ENCODE assay signal across 21 cellular contexts in the genomic region with DNA sequence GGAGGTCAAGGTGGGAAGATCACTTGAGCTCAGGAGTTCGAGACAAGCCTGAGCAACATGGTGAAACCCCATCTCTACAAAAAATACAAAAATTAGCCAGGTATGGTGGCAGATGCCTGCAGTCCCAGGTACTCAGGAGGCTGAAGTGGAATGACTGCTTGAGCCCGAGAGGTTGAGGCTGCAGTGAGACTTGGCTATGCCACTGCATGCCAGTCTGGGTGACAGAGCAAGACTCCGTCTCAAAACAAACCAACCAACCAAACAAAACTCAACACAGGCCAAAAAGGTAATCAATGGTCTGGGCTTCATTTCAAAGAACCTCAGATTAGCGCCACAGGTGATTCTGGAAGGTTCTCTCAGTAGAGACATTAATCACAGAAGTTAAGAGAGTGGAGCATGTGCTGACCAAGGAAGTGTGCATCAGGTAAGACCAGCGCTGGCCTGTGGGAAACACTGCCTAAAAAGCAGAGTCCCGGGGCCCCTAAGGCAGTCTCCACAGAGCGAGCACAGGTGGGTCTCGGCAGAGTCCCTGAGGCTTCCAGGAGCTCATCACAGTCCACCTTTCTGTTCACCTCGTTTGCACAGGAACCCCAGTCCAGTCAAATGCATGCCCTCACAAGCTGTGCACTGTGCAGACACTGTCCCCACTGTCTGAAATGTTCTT.
DNase-seq lines count a peak whose midpoint lies in the region; ATAC-seq and TF ChIP-seq lines count a peak whose summit lies in the region.
"Had no signal": no experiment of that assay in that cellular context is flagged by ENCODE, and none has a peak within 500 bp of the region (broad histone marks: within the 10 kb centered on the region; RNA-seq: fewer than 3 reads in every experiment).

No MANE protein-coding gene starts in this region.

- TF ChIP-seq CTCF in OCI-LY3 (IDR thresholded peaks at IDR 0.05; ENCODE audit: low read depth, low read length), result no peak
- TF ChIP-seq CTCF in thyroid gland (IDR thresholded peaks at IDR 0.05), result no peak
- TF ChIP-seq CTCF in mesothelial cell of epicardium (IDR thresholded peaks at IDR 0.05; ENCODE audit: unreplicated experiment), result no peak

- H4K20me1 ChIP-seq in OCI-LY3 (ENCODE audit: insufficient read depth, low read length), result peaks cover 74% of the 10 kb centered on the region

- intact Hi-C loops in thyroid gland (cut with DNase I), result loop anchor here (10.0 kb wide), 1 partner anchor 94 kb away; no protein-coding TSS in a partner anchor

- H3K9me3 Mint-ChIP-seq in activated T-cell treated with anti-CD3 and anti-CD28 coated beads, Interleukin-2, amount 50 U/mL, for 24 hours, result no peaks in the 10 kb centered on the region
- no peaks in the 10 kb centered on the region for H3K9me3 Mint-ChIP-seq in mesothelial cell of epicardium
- H3K9me3 Mint-ChIP-seq: neural progenitor cell had no signal

- no peak overlapping the region for H2AFZ ChIP-seq in OCI-LY3 (ENCODE audit: low read depth, low read length)
- H2AFZ ChIP-seq: hepatocyte, neural progenitor cell had no signal

- TF ChIP-seq POLR2A in thyroid gland (IDR thresholded peaks at IDR 0.05), result no peak

- ATAC-seq in left lobe of liver, result peak; percentile 79

- H3K27me3 ChIP-seq in OCI-LY3 (ENCODE audit: low read depth, low read length) (peaks cover 4% of the 10 kb centered on the region; the same call in 1 of the 2 replicates), thyroid gland (no peaks in the 10 kb centered on the region)
- H3K27me3 ChIP-seq: esophagus squamous epithelium, hepatocyte, neural progenitor cell had no signal

- no peaks in the 10 kb centered on the region for H3K9me3 ChIP-seq in OCI-LY3 (ENCODE audit: insufficient read depth, low read length)
- no peaks in the 10 kb centered on the region for H3K9me3 ChIP-seq in thyroid gland
- H3K9me3 ChIP-seq: esophagus squamous epithelium, left ventricle myocardium inferior, prostate gland had no signal

- no peak overlapping the region for H3K4me3 Mint-ChIP-seq in activated T-cell treated with anti-CD3 and anti-CD28 coated beads, Interleukin-2, amount 50 U/mL, for 24 hours
- no peak overlapping the region for H3K4me3 Mint-ChIP-seq in mesothelial cell of epicardium
- H3K4me3 Mint-ChIP-seq: neural progenitor cell had no signal

- H3K4me1 ChIP-seq in OCI-LY3 (ENCODE audit: low read length) (peaks cover 68% of the 10 kb centered on the region), thyroid gland (peaks cover 9 to 14% of the 10 kb centered on the region in 2 donors)
- H3K4me1 ChIP-seq: neural progenitor cell, prostate gland had no signal

- no peak overlapping the region for H3K9ac ChIP-seq in OCI-LY3 (ENCODE audit: low read length)
- H3K9ac ChIP-seq: neural progenitor cell had no signal

- H3K27me3 Mint-ChIP-seq in activated T-cell treated with anti-CD3 and anti-CD28 coated beads, Interleukin-2, amount 50 U/mL, for 24 hours, result no peaks in the 10 kb centered on the region
- no peaks in the 10 kb centered on the region for H3K27me3 Mint-ChIP-seq in mesothelial cell of epicardium (ENCODE audit: low read depth)

- H3K27ac Mint-ChIP-seq in activated T-cell treated with anti-CD3 and anti-CD28 coated beads, Interleukin-2, amount 50 U/mL, for 24 hours, result no peak overlapping the region
- no peak overlapping the region for H3K27ac Mint-ChIP-seq in mesothelial cell of epicardium
- H3K27ac Mint-ChIP-seq: neural progenitor cell had no signal

- H3K4me3 ChIP-seq in OCI-LY3 (ENCODE audit: low read length) (peak overlapping the region; percentile 32), thyroid gland (replicated peaks in 1 of 3) (no peak overlapping the region)
- H3K4me3 ChIP-seq: esophagus squamous epithelium, hepatocyte, left ventricle myocardium inferior, neural progenitor cell, prostate gland had no signal

- peak overlapping the region; percentile 71 for H3K4me2 ChIP-seq in OCI-LY3 (ENCODE audit: low read length)
- H3K4me2 ChIP-seq: hepatocyte, neural progenitor cell had no signal

- H3K36me3 ChIP-seq in OCI-LY3 (replicated peaks; ENCODE audit: low read depth, low read length) (peaks cover 25% of the 10 kb centered on the region), thyroid gland (peaks cover 26 to 32% of the 10 kb centered on the region in 2 donors)

- peak; percentile 30 for DNase-seq in activated T-cell treated with anti-CD3 and anti-CD28 coated beads, Interleukin-2, amount 50 U/mL, for 24 hours
- DNase-seq in activated T-cell treated with anti-CD3 and anti-CD28 coated beads for 4 hours, result no peak
- no peak for DNase-seq in left lobe of liver (ENCODE audit: low spot score)
- peak; percentile 23 to 55 for DNase-seq in thyroid gland
- no peak for DNase-seq in GM03348 (ENCODE audit: low spot score)
- DNase-seq in mesothelial cell of epicardium (ENCODE audit: low spot score in 2 of 2, unreplicated experiment in 2 of 2), result no peak
- DNase-seq in iPS-NIHi7 (ENCODE audit: extremely low spot score), result no peak
- DNase-seq: activated CD4-positive, alpha-beta T cell treated with anti-CD3 and anti-CD28 coated beads, Interleukin-2, amount 50 U/mL, for 1 hour; activated gamma-delta T cell treated with Interleukin-2 at 50 U/mL for 16 hours; esophagus squamous epithelium; H7; left ventricle myocardium inferior; NCI-H1092; NCI-H187; NCI-H2171 treated with DMSO at 0.1 percent for 48 hours; NCI-H524 had no signal

- H3K27ac ChIP-seq in OCI-LY3 (ENCODE audit: low read length), result no peak overlapping the region
- H3K27ac ChIP-seq in thyroid gland, result no peak overlapping the region
- H3K27ac ChIP-seq: C4-2B, esophagus squamous epithelium, hepatocyte, left ventricle myocardium inferior, neural progenitor cell, prostate gland had no signal

- H3K79me2 ChIP-seq in OCI-LY3 (ENCODE audit: low read length), result peaks cover 27% of the 10 kb centered on the region

- peaks cover 74% of the 10 kb centered on the region for H3K36me3 Mint-ChIP-seq in activated T-cell treated with anti-CD3 and anti-CD28 coated beads, Interleukin-2, amount 50 U/mL, for 24 hours (ENCODE audit: low read depth)
- H3K36me3 Mint-ChIP-seq in mesothelial cell of epicardium, result peaks cover 32% of the 10 kb centered on the region

- WGBS in thyroid gland, 2 donors, result 77 to 78% methylated on average over 9 of the region's 9 CpGs

- peaks cover 59% of the 10 kb centered on the region for H3K4me1 Mint-ChIP-seq in activated T-cell treated with anti-CD3 and anti-CD28 coated beads, Interleukin-2, amount 50 U/mL, for 24 hours (ENCODE audit: low read depth)
- no peaks in the 10 kb centered on the region for H3K4me1 Mint-ChIP-seq in mesothelial cell of epicardium
- H3K4me1 Mint-ChIP-seq: neural progenitor cell had no signal

Comparison
In these comparisons a context has a peak if more than half of its experiments do, and no peak if none do; other contexts are left out.
1. DNase-seq: peak in activated T-cell treated with anti-CD3 and anti-CD28 coated beads, Interleukin-2, amount 50 U/mL, for 24 hours (single experiment) and thyroid gland (2 of 2); none in activated T-cell treated with anti-CD3 and anti-CD28 coated beads for 4 hours (single experiment), left lobe of liver (single experiment), GM03348 (single experiment), mesothelial cell of epicardium (0 of 2) and iPS-NIHi7 (single experiment).